Comparison of ENCODE assay signal across 15 cellular contexts in the genomic region with DNA sequence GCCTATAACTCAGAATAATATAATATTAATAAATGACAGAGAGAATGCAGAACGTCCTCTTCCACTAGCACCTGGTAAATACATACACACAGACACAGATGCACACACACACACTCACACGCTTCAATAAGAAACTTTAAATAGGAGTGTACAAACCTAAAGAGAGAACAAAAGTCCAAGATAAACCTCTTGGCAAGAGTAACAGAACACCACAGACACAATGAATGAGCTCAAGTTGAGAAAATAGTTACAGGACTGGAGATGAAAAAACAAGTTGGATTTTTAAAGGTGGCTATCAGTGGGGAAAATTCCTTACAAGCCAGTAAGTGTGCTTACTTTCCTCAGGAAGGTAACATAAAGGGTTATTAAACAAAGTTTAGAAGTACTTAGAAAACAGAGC. TPM values are rescaled to one million over a fixed set of nuclear protein-coding genes. Genes with fewer than 3 reads are reported as not detected.
A peak's percentile ranks its signal among the peaks of the same experiment; 100 is the strongest.
DNase-seq lines count a peak whose midpoint lies in the region; ATAC-seq and TF ChIP-seq lines count a peak whose summit lies in the region.
"Had no signal": no experiment of that assay in that cellular context is flagged by ENCODE, and none has a peak within 500 bp of the region (broad histone marks: within the 10 kb centered on the region; RNA-seq: fewer than 3 reads in every experiment).

No MANE protein-coding gene starts in this region.

- H3K36me3 Mint-ChIP-seq in stimulated activated naive B cell treated with anti-CD40 and anti-IgM and Interleukin-4, amounts not matched to agents 10 μg/mL and 1 μg/mL and 100 μg/mL, for 72 hours = peaks cover 2 to 7% of the 10 kb centered on the region in 2 donors

- H3K9me3 Mint-ChIP-seq in stimulated activated naive B cell treated with anti-CD40 and anti-IgM and Interleukin-4, amounts not matched to agents 10 μg/mL and 1 μg/mL and 100 μg/mL, for 72 hours = peaks cover 5% of the 10 kb centered on the region in 2 donors

- H3K4me3 Mint-ChIP-seq in stimulated activated naive B cell treated with anti-CD40 and anti-IgM and Interleukin-4, amounts not matched to agents 10 μg/mL and 1 μg/mL and 100 μg/mL, for 72 hours = no peak overlapping the region
- H3K4me3 Mint-ChIP-seq: CD4-positive, alpha-beta T cell; HFFc6 had no signal

- H3K9me3 ChIP-seq in right cardiac atrium (ENCODE audit: control insufficient read depth, low read length) (no peaks in the 10 kb centered on the region), A673 (ENCODE audit: low read depth, low read length, poor library complexity, severe bottlenecking) (peaks cover 9% of the 10 kb centered on the region), BE2C (no peaks in the 10 kb centered on the region)

- H3K36me3 ChIP-seq in A673 (ENCODE audit: insufficient read depth, low read length, poor library complexity, severe bottlenecking) (no peaks in the 10 kb centered on the region), BE2C (no peaks in the 10 kb centered on the region)

- no TSS peak for BruUV-seq in A673 (replicated peaks; lab: Mats Ljungman, UMichigan)

- intact Hi-C loops in Right ventricle myocardium inferior (cut with DNase I) = no loop called here
- intact Hi-C loops in cardiac septum (cut with DNase I) = no loop called here
- intact Hi-C loops in right cardiac atrium (cut with DNase I) = no loop called here
- intact Hi-C loops in A673 (cut with micrococcal nuclease; ENCODE audit: unreplicated experiment) = no loop called here

- ATAC-seq in Right ventricle myocardium inferior (peak; percentile 44), right cardiac atrium (peak; percentile 43 to 47)
- ATAC-seq in stimulated activated naive B cell treated with anti-CD40 and anti-IgM and Interleukin-4, amounts not matched to agents 10 μg/mL and 1 μg/mL and 100 μg/mL, for 72 hours (replicated peaks) = no peak

- no peak for TF ChIP-seq CTCF in fibroblast of the aortic adventitia (IDR thresholded peaks at IDR 0.05; ENCODE audit: insufficient read depth, low read length)
- TF ChIP-seq CTCF in A673 (conservative IDR thresholded peaks at IDR 0.05; ENCODE audit: low read depth, low read length) = no peak
- no peak for TF ChIP-seq CTCF in BE2C (IDR thresholded peaks at IDR 0.05; ENCODE audit: low read depth, low read length)

- no peak for DNase-seq in Right ventricle myocardium inferior (ENCODE audit: missing footprints)
- DNase-seq in cardiac septum (ENCODE audit: low spot score) = no peak
- DNase-seq in fibroblast of the aortic adventitia (ENCODE audit: low read depth) = peak; percentile 58
- DNase-seq in right cardiac atrium = no peak
- DNase-seq in stimulated activated naive B cell treated with anti-CD40 and anti-IgM and Interleukin-4, amounts not matched to agents 10 μg/mL and 1 μg/mL and 100 μg/mL, for 72 hours = no peak
- no peak for DNase-seq in A673 (ENCODE audit: low spot score)
- DNase-seq in BE2C = no peak
- DNase-seq: AML-193; Calu3; CD4-positive, alpha-beta T cell; DMS 273 treated with DMSO at 0.1 percent for 48 hours; HCEC 1CT; HFFc6 had no signal

- H3K27me3 Mint-ChIP-seq in stimulated activated naive B cell treated with anti-CD40 and anti-IgM and Interleukin-4, amounts not matched to agents 10 μg/mL and 1 μg/mL and 100 μg/mL, for 72 hours = no peaks in the 10 kb centered on the region
- H3K27me3 Mint-ChIP-seq: CD4-positive, alpha-beta T cell had no signal

- 30% methylated on average over 2 of the region's 2 CpGs for WGBS in right cardiac atrium

- H3K27me3 ChIP-seq in right cardiac atrium (ENCODE audit: control insufficient read depth, insufficient read depth) (no peaks in the 10 kb centered on the region), A673 (replicated peaks; ENCODE audit: insufficient read depth, low read depth, low read length, poor library complexity) (no peaks in the 10 kb centered on the region), BE2C (no peaks in the 10 kb centered on the region)
- H3K27me3 ChIP-seq: BLaER1 treated with 17β-estradiol and CSF1 and Interleukin-3, amounts not matched to agents 10 nM and 100 nM had no signal

- POLR2A ChIA-PET in A673 (lab: Charles Lee; ENCODE audit: low non-redundant PET) = interaction anchor here (0.6 kb wide), 1 partner anchor 75 kb away, joined by 3 read pairs; no protein-coding TSS in a partner anchor

- H3K4me1 ChIP-seq in right cardiac atrium (ENCODE audit: control insufficient read depth, insufficient read depth, low read length) (peaks cover 3% of the 10 kb centered on the region), A673 (ENCODE audit: insufficient read depth, low read length, poor library complexity, severe bottlenecking) (peaks cover 9% of the 10 kb centered on the region), BE2C (no peaks in the 10 kb centered on the region)
- H3K4me1 ChIP-seq: BLaER1 treated with 17β-estradiol and CSF1 and Interleukin-3, amounts not matched to agents 10 nM and 100 nM had no signal

- CTCF ChIA-PET in A673 (lab: Charles Lee) = no interaction called here

- H3K4me3 ChIP-seq in fibroblast of the aortic adventitia (ENCODE audit: low read depth, low read length) = no peak overlapping the region
- no peak overlapping the region for H3K4me3 ChIP-seq in right cardiac atrium (ENCODE audit: low read length)
- no peak overlapping the region for H3K4me3 ChIP-seq in A673 (ENCODE audit: low read depth, low read length, poor library complexity, severe bottlenecking)
- H3K4me3 ChIP-seq in BE2C (ENCODE audit: low read depth, low read length) = no peak overlapping the region
- H3K4me3 ChIP-seq: BLaER1 treated with 17β-estradiol and CSF1 and Interleukin-3, amounts not matched to agents 10 nM and 100 nM had no signal

- H3K27ac Mint-ChIP-seq in stimulated activated naive B cell treated with anti-CD40 and anti-IgM and Interleukin-4, amounts not matched to agents 10 μg/mL and 1 μg/mL and 100 μg/mL, for 72 hours = no peak overlapping the region
- H3K27ac Mint-ChIP-seq: CD4-positive, alpha-beta T cell had no signal

- no peaks in the 10 kb centered on the region for H3K4me1 Mint-ChIP-seq in stimulated activated naive B cell treated with anti-CD40 and anti-IgM and Interleukin-4, amounts not matched to agents 10 μg/mL and 1 μg/mL and 100 μg/mL, for 72 hours

- no peak overlapping the region for H3K27ac ChIP-seq in right cardiac atrium (ENCODE audit: low read length)
- no peak overlapping the region for H3K27ac ChIP-seq in A673 (ENCODE audit: low read depth, low read length, poor library complexity, severe bottlenecking)
- H3K27ac ChIP-seq: 22Rv1; BLaER1 treated with 17β-estradiol and CSF1 and Interleukin-3, amounts not matched to agents 10 nM and 100 nM had no signal

RNA-seq across cellular contexts. Expression of a gene that starts 35.2 kb away (rescaled TPM):
- total RNA-seq in Right ventricle myocardium inferior = 7.4 TPM
- 12.0 TPM for total RNA-seq in cardiac septum
- 16.1 and 19.2 TPM in 2 replicates for total RNA-seq in fibroblast of the aortic adventitia (ENCODE audit: low replicate concordance)
- 10 to 100 TPM; 12.2 to 26.8 (median 16.3) TPM for total RNA-seq in right cardiac atrium
- 6.9 TPM for polyA plus RNA-seq in right cardiac atrium
- total RNA-seq in A673 (2021) = 33.6 and 41.0 TPM in 2 replicates
- polyA plus RNA-seq in BE2C (2012; ENCODE audit: insufficient read depth, insufficient read length, low read depth) = 16.5 TPM

Comparison
In these comparisons a context has a peak if more than half of its experiments do, and no peak if none do; other contexts are left out.
1. ATAC-seq: peak in Right ventricle myocardium inferior (single experiment) and right cardiac atrium (2 of 2); none in stimulated activated naive B cell treated with anti-CD40 and anti-IgM and Interleukin-4, amounts not matched to agents 10 μg/mL and 1 μg/mL and 100 μg/mL, for 72 hours (0 of 2).